Comparison of ENCODE assay signal across 15 cellular contexts in genomic region chr16:790086-790485, GRCh38. TPM values are rescaled to one million over a fixed set of nuclear protein-coding genes. Genes with fewer than 3 reads are reported as not detected.
DNase-seq lines count a peak whose midpoint lies in the region; ATAC-seq and TF ChIP-seq lines count a peak whose summit lies in the region.
"Had no signal": no experiment of that assay in that cellular context is flagged by ENCODE, and none has a peak within 500 bp of the region (broad histone marks: within the 10 kb centered on the region; RNA-seq: fewer than 3 reads in every experiment).

No MANE protein-coding gene starts in this region.

- peak overlapping the region; percentile 93 for H3K9ac ChIP-seq in DND-41 (ENCODE audit: low read depth, low read length)

- H3K27me3 Mint-ChIP-seq in CD4-positive, CD25-positive, alpha-beta regulatory T cell = no peaks in the 10 kb centered on the region
- H3K27me3 Mint-ChIP-seq in activated CD8-positive, alpha-beta T cell treated with anti-CD3 and anti-CD28 coated beads for 36 hours = no peaks in the 10 kb centered on the region
- H3K27me3 Mint-ChIP-seq in naive thymus-derived CD8-positive, alpha-beta T cell = no peaks in the 10 kb centered on the region

- H3K27me3 ChIP-seq in CD4-positive, CD25-positive, alpha-beta regulatory T cell (ENCODE audit: control insufficient read depth, insufficient read depth, low read length) = no peaks in the 10 kb centered on the region
- H3K27me3 ChIP-seq in DND-41 (ENCODE audit: insufficient read depth, low read length, poor library complexity) = no peaks in the 10 kb centered on the region
- H3K27me3 ChIP-seq: pancreas, SJCRH30 had no signal

- POLR2A ChIA-PET in activated CD8-positive, alpha-beta T cell treated with anti-CD3 and anti-CD28 coated beads for 36 hours (lab: Charles Lee) = interaction anchor here (1.1 kb wide), 2 partner anchors 14 to 95 kb away, joined by 3 to 4 read pairs; no protein-coding TSS in a partner anchor
- POLR2A ChIA-PET in naive thymus-derived CD8-positive, alpha-beta T cell (lab: Charles Lee) = interaction anchor here (0.6 to 1.4 kb wide), 3 partner anchors 17 to 547 kb away, joined by 3 to 4 read pairs (median 4); no protein-coding TSS in a partner anchor

- peaks cover 7% of the 10 kb centered on the region for H3K36me3 ChIP-seq in CD4-positive, CD25-positive, alpha-beta regulatory T cell (ENCODE audit: control insufficient read depth, insufficient read depth, low read length)
- H3K36me3 ChIP-seq in DND-41 (ENCODE audit: insufficient read depth, low read length) = peaks cover 85% of the 10 kb centered on the region
- H3K36me3 ChIP-seq: pancreas had no signal

- ATAC-seq in CD4-positive, CD25-positive, alpha-beta regulatory T cell (ENCODE audit: low read depth in 2 of 2) = no peak
- ATAC-seq in DND-41 (ENCODE audit: insufficient read depth, low read depth) = no peak
- no peak for ATAC-seq in activated CD8-positive, alpha-beta T cell treated with anti-CD3 and anti-CD28 coated beads for 36 hours
- ATAC-seq in naive thymus-derived CD8-positive, alpha-beta T cell = no peak
- ATAC-seq: pancreas had no signal

- H3K4me3 ChIP-seq in CD4-positive, CD25-positive, alpha-beta regulatory T cell (ENCODE audit: low read depth, low read length) = no peak overlapping the region
- H3K4me3 ChIP-seq in DND-41 (ENCODE audit: low read depth in 1 of 2, low read length in 2 of 2) = peak overlapping the region in 1 of 2 experiments; percentile 94; a peak in 2 of 4 replicates
- H3K4me3 ChIP-seq: pancreas had no signal

- no peak overlapping the region for H2AFZ ChIP-seq in DND-41 (ENCODE audit: low read depth, low read length)

- peaks cover 54% of the 10 kb centered on the region for H3K79me2 ChIP-seq in DND-41 (ENCODE audit: insufficient read depth, low read length)

- no peak overlapping the region for H3K27ac Mint-ChIP-seq in CD4-positive, CD25-positive, alpha-beta regulatory T cell
- no peak overlapping the region for H3K27ac Mint-ChIP-seq in activated CD8-positive, alpha-beta T cell treated with anti-CD3 and anti-CD28 coated beads for 36 hours
- no peak overlapping the region for H3K27ac Mint-ChIP-seq in naive thymus-derived CD8-positive, alpha-beta T cell

- peaks cover 7% of the 10 kb centered on the region for H3K36me3 Mint-ChIP-seq in CD4-positive, CD25-positive, alpha-beta regulatory T cell
- peaks cover 16% of the 10 kb centered on the region for H3K36me3 Mint-ChIP-seq in activated CD8-positive, alpha-beta T cell treated with anti-CD3 and anti-CD28 coated beads for 36 hours (ENCODE audit: low read depth)
- peaks cover 0 to 7% (median 0%) of the 10 kb centered on the region in 3 donors for H3K36me3 Mint-ChIP-seq in naive thymus-derived CD8-positive, alpha-beta T cell

- H3K9me3 ChIP-seq in CD4-positive, CD25-positive, alpha-beta regulatory T cell (ENCODE audit: control insufficient read depth in 2 of 2, low read length in 2 of 2) = no peaks in the 10 kb centered on the region
- no peaks in the 10 kb centered on the region for H3K9me3 ChIP-seq in DND-41 (ENCODE audit: insufficient read depth, low read length, severe bottlenecking)
- H3K9me3 ChIP-seq: pancreas, SJCRH30 had no signal

- no peaks in the 10 kb centered on the region for H3K9me3 Mint-ChIP-seq in CD4-positive, CD25-positive, alpha-beta regulatory T cell
- H3K9me3 Mint-ChIP-seq in activated CD8-positive, alpha-beta T cell treated with anti-CD3 and anti-CD28 coated beads for 36 hours = no peaks in the 10 kb centered on the region
- H3K9me3 Mint-ChIP-seq in naive thymus-derived CD8-positive, alpha-beta T cell = no peaks in the 10 kb centered on the region

- peak overlapping the region; percentile 100 for H3K4me2 ChIP-seq in DND-41 (ENCODE audit: insufficient read depth, low read length)

- H3K27ac ChIP-seq in CD4-positive, CD25-positive, alpha-beta regulatory T cell (ENCODE audit: insufficient read depth, low read length, poor library complexity, severe bottlenecking) = no peak overlapping the region
- no peak overlapping the region for H3K27ac ChIP-seq in DND-41 (ENCODE audit: low read length)
- H3K27ac ChIP-seq: pancreas, SJCRH30 had no signal

- peaks cover 0 to 17% (median 2%) of the 10 kb centered on the region in 4 donors for H3K4me1 Mint-ChIP-seq in CD4-positive, CD25-positive, alpha-beta regulatory T cell
- peaks cover 9% of the 10 kb centered on the region for H3K4me1 Mint-ChIP-seq in activated CD8-positive, alpha-beta T cell treated with anti-CD3 and anti-CD28 coated beads for 36 hours (ENCODE audit: low read depth)
- peaks cover 0 to 15% (median 6%) of the 10 kb centered on the region in 4 donors for H3K4me1 Mint-ChIP-seq in naive thymus-derived CD8-positive, alpha-beta T cell

- H3K4me1 ChIP-seq in CD4-positive, CD25-positive, alpha-beta regulatory T cell (ENCODE audit: control insufficient read depth, insufficient read depth, low read length, poor library complexity, severe bottlenecking) = peaks cover 29% of the 10 kb centered on the region
- H3K4me1 ChIP-seq in DND-41 (ENCODE audit: insufficient read depth, low read length) = peaks cover 38% of the 10 kb centered on the region

- no peak for DNase-seq in CD4-positive, CD25-positive, alpha-beta regulatory T cell
- DNase-seq in DND-41 (no peak), posterior vena cava (ENCODE audit: low spot score) (no peak), C1 segment of cervical spinal cord (lab: John Stamatoyannopoulos, UW) (no peak), 8988T (no peak)
- no peak for DNase-seq in activated CD8-positive, alpha-beta T cell treated with anti-CD3 and anti-CD28 coated beads for 36 hours
- DNase-seq in naive thymus-derived CD8-positive, alpha-beta T cell = no peak
- DNase-seq: glutamatergic neuron, Kasumi-1, NCI-H146, NCI-H345, pancreas, SJCRH30 had no signal

- peaks cover 85% of the 10 kb centered on the region for H4K20me1 ChIP-seq in DND-41 (ENCODE audit: insufficient read depth, low read length)

- CTCF ChIA-PET in activated CD8-positive, alpha-beta T cell treated with anti-CD3 and anti-CD28 coated beads for 36 hours (lab: Charles Lee) = interaction anchor here (1.0 kb wide), 1 partner anchor 57 kb away, joined by 3 read pairs; no protein-coding TSS in a partner anchor

- intact Hi-C loops in activated CD8-positive, alpha-beta T cell treated with anti-CD3 and anti-CD28 coated beads for 36 hours (cut with micrococcal nuclease) = no loop called here
- intact Hi-C loops in posterior vena cava (cut with DNase I) = no loop called here

- TF ChIP-seq CTCF in DND-41 (IDR thresholded peaks at IDR 0.05; ENCODE audit: borderline replicate concordance, extremely low read depth, low read length, poor library complexity, severe bottlenecking) = no peak
- no peak for TF ChIP-seq CTCF in activated CD8-positive, alpha-beta T cell treated with anti-CD3 and anti-CD28 coated beads for 36 hours (IDR thresholded peaks at IDR 0.05)

- H3K4me3 Mint-ChIP-seq in CD4-positive, CD25-positive, alpha-beta regulatory T cell = peak overlapping the region in 3 of 4 donors; percentile 55 to 76 (median 65)
- peak overlapping the region; percentile 62 for H3K4me3 Mint-ChIP-seq in activated CD8-positive, alpha-beta T cell treated with anti-CD3 and anti-CD28 coated beads for 36 hours
- H3K4me3 Mint-ChIP-seq in naive thymus-derived CD8-positive, alpha-beta T cell = peak overlapping the region in 8 of 10 donors; percentile 39 to 82 (median 60)

RNA-seq across cellular contexts. Expression of gene CHTF18, which starts 1.7 kb away (rescaled TPM):
- total RNA-seq in CD4-positive, CD25-positive, alpha-beta regulatory T cell = 28.8 TPM
- 1 to 10 TPM; 1.1 to 5.9 (median 2.8) TPM for polyA plus RNA-seq in CD4-positive, CD25-positive, alpha-beta regulatory T cell
- 100 to 1,000 TPM in 1 of 2 experiments, 10 to 100 TPM in 1; 95.6 to 115 TPM for total RNA-seq in activated CD8-positive, alpha-beta T cell treated with anti-CD3 and anti-CD28 coated beads for 36 hours
- 10 to 100 TPM; 47.8 to 54.3 TPM for total RNA-seq in naive thymus-derived CD8-positive, alpha-beta T cell
- 1 to 10 TPM; 3.5 to 4.3 (median 4.0) TPM for polyA plus RNA-seq in naive thymus-derived CD8-positive, alpha-beta T cell
- total RNA-seq in posterior vena cava = 1 to 10 TPM; 7.7 TPM

RNA-seq across cellular contexts. Expression of gene RPUSD1, which starts 1.9 kb away (rescaled TPM):
- total RNA-seq in CD4-positive, CD25-positive, alpha-beta regulatory T cell = 20.8 TPM
- 10 to 100 TPM; 22.3 to 24.9 (median 23.0) TPM for polyA plus RNA-seq in CD4-positive, CD25-positive, alpha-beta regulatory T cell
- total RNA-seq in activated CD8-positive, alpha-beta T cell treated with anti-CD3 and anti-CD28 coated beads for 36 hours = 10 to 100 TPM; 17.1 to 18.1 TPM
- 10 to 100 TPM; 27.7 to 29.1 TPM for total RNA-seq in naive thymus-derived CD8-positive, alpha-beta T cell
- polyA plus RNA-seq in naive thymus-derived CD8-positive, alpha-beta T cell = 10 to 100 TPM; 19.7 to 32.2 (median 22.0) TPM
- total RNA-seq in posterior vena cava = 10 to 100 TPM in 1 of 2 donors, 1 to 10 TPM in 1; 8.8 to 11.4 TPM

RNA-seq across cellular contexts. Expression of gene GNG13, which starts 10.4 kb away (rescaled TPM):
- total RNA-seq in CD4-positive, CD25-positive, alpha-beta regulatory T cell = not detected
- polyA plus RNA-seq in CD4-positive, CD25-positive, alpha-beta regulatory T cell = not detected
- not detected for total RNA-seq in activated CD8-positive, alpha-beta T cell treated with anti-CD3 and anti-CD28 coated beads for 36 hours
- total RNA-seq in naive thymus-derived CD8-positive, alpha-beta T cell = not detected
- polyA plus RNA-seq in naive thymus-derived CD8-positive, alpha-beta T cell = not detected
- not detected for total RNA-seq in posterior vena cava
- total RNA-seq: mesenteric fat pad, pancreas, SJCRH30 had no signal
- polyA plus RNA-seq: esophagus, pancreas had no signal

RNA-seq across cellular contexts. Expression of gene MSLN, which starts 29.6 kb away (rescaled TPM):
- not detected for total RNA-seq in CD4-positive, CD25-positive, alpha-beta regulatory T cell
- not detected for polyA plus RNA-seq in CD4-positive, CD25-positive, alpha-beta regulatory T cell
- total RNA-seq in activated CD8-positive, alpha-beta T cell treated with anti-CD3 and anti-CD28 coated beads for 36 hours = not detected
- total RNA-seq in naive thymus-derived CD8-positive, alpha-beta T cell = not detected
- polyA plus RNA-seq in naive thymus-derived CD8-positive, alpha-beta T cell = not detected
- total RNA-seq in posterior vena cava = under 1 TPM; 0.29 to 0.37 TPM
- total RNA-seq: mesenteric fat pad, SJCRH30 had no signal

RNA-seq across cellular contexts. Expression of gene CIAO3, which starts 49.3 kb away (rescaled TPM):
- total RNA-seq in CD4-positive, CD25-positive, alpha-beta regulatory T cell = 42.6 TPM
- polyA plus RNA-seq in CD4-positive, CD25-positive, alpha-beta regulatory T cell = 10 to 100 TPM; 17.2 to 26.6 (median 19.7) TPM
- total RNA-seq in activated CD8-positive, alpha-beta T cell treated with anti-CD3 and anti-CD28 coated beads for 36 hours = 10 to 100 TPM; 21.3 to 25.0 TPM
- total RNA-seq in naive thymus-derived CD8-positive, alpha-beta T cell = 10 to 100 TPM; 56.0 to 56.4 TPM
- 10 to 100 TPM; 13.7 to 25.7 (median 16.9) TPM for polyA plus RNA-seq in naive thymus-derived CD8-positive, alpha-beta T cell
- total RNA-seq in posterior vena cava = 10 to 100 TPM; 18.2 to 18.6 TPM
